Comparison of ENCODE assay signal across 31 cellular contexts in genomic region chr2:83522891-83523493, GRCh38.
"Had no signal": no experiment of that assay in that cellular context is flagged by ENCODE, and none has a peak within 500 bp of the region (broad histone marks: within the 10 kb centered on the region; RNA-seq: fewer than 3 reads in every experiment).

No MANE protein-coding gene starts in this region.

- H3K36me3 ChIP-seq: neural progenitor cell, ovary, spleen, suprapubic skin, tibial artery, transverse colon, upper lobe of right lung, uterus had no signal

- H3K4me3 Mint-ChIP-seq: natural killer cell; nephron; neural progenitor cell; stimulated activated memory B cell treated with anti-CD40 and anti-IgM and Interleukin-4, amounts not matched to agents 10 μg/mL and 1 μg/mL and 100 μg/mL, for 72 hours; stimulated activated naive CD8-positive, alpha-beta T cell treated with anti-CD3 and anti-CD28 coated beads, Interleukin-15, amount 100 ng/mL, for 72 hours; type B pancreatic cell had no signal

- ATAC-seq: natural killer cell; psoas muscle; right cardiac atrium; sciatic nerve; stimulated activated memory B cell treated with anti-CD40 and anti-IgM and Interleukin-4, amounts not matched to agents 10 μg/mL and 1 μg/mL and 100 μg/mL, for 72 hours; stimulated activated naive CD8-positive, alpha-beta T cell treated with anti-CD3 and anti-CD28 coated beads, Interleukin-15, amount 100 ng/mL, for 72 hours; stimulated activated naive CD8-positive, alpha-beta T cell treated with anti-CD3 and anti-CD28 coated beads, Interleukin-15, Interleukin-2, amounts not matched to agents 100 U/mL and 50 U/mL, for 24 hours; upper lobe of right lung had no signal

- H3K4me3 ChIP-seq: neural progenitor cell, ovary, psoas muscle, skin epidermis, smooth muscle cell, spleen, suprapubic skin, tibial artery, transverse colon, upper lobe of right lung, uterus had no signal

- H2AFZ ChIP-seq: neural progenitor cell, parathyroid adenoma had no signal

- H3K27ac Mint-ChIP-seq: natural killer cell; nephron; neural progenitor cell; progenitor cell of endocrine pancreas; stimulated activated memory B cell treated with anti-CD40 and anti-IgM and Interleukin-4, amounts not matched to agents 10 μg/mL and 1 μg/mL and 100 μg/mL, for 72 hours; stimulated activated naive CD8-positive, alpha-beta T cell treated with anti-CD3 and anti-CD28 coated beads, Interleukin-15, amount 100 ng/mL, for 72 hours; type B pancreatic cell had no signal

- H3K4me1 Mint-ChIP-seq: natural killer cell; nephron; neural progenitor cell; stimulated activated memory B cell treated with anti-CD40 and anti-IgM and Interleukin-4, amounts not matched to agents 10 μg/mL and 1 μg/mL and 100 μg/mL, for 72 hours; stimulated activated naive CD8-positive, alpha-beta T cell treated with anti-CD3 and anti-CD28 coated beads, Interleukin-15, amount 100 ng/mL, for 72 hours had no signal

- H3K27me3 Mint-ChIP-seq: progenitor cell of endocrine pancreas; stimulated activated memory B cell treated with anti-CD40 and anti-IgM and Interleukin-4, amounts not matched to agents 10 μg/mL and 1 μg/mL and 100 μg/mL, for 72 hours; stimulated activated naive CD8-positive, alpha-beta T cell treated with anti-CD3 and anti-CD28 coated beads, Interleukin-15, amount 100 ng/mL, for 72 hours; type B pancreatic cell had no signal

- H3K27ac ChIP-seq: neural progenitor cell, ovary, parathyroid adenoma, psoas muscle, skin epidermis, spleen, suprapubic skin, testis, tibial artery, transverse colon, upper lobe of right lung, uterus had no signal

- H3K4me2 ChIP-seq: neural progenitor cell, smooth muscle cell had no signal

- H3K27me3 ChIP-seq: neural progenitor cell, ovary, spleen, suprapubic skin, testis, tibial artery, transverse colon, upper lobe of right lung, uterus had no signal

- DNase-seq: natural killer cell; occipital lobe; ovary; posterior cingulate gyrus; spleen; stimulated activated CD4-positive, alpha-beta T cell treated with anti-CD3 and anti-CD28 coated beads, Interleukin-12 subunit alpha, Interleukin-12 subunit beta, amount 100 ng/mL, for 4 hours; stimulated activated CD4-positive, alpha-beta T cell treated with anti-CD3 and anti-CD28 coated beads, Interleukin-1b, Interleukin-23, amount 100 ng/mL, for 48 hours; stimulated activated CD4-positive, alpha-beta T cell treated with anti-CD3 and anti-CD28 coated beads, Interleukin-4, amount 100 ng/mL, for 1 hour; stimulated activated CD4-positive, alpha-beta T cell treated with anti-CD3 and anti-CD28 coated beads, Interleukin-4, amount 100 ng/mL, for 4 hours; stimulated activated CD8-positive, alpha-beta memory T cell treated with anti-CD3 and anti-CD28 coated beads, Interleukin-4, amount 100 ng/mL, for 48 hours; stimulated activated naive CD4-positive, alpha-beta T cell; stimulated activated naive CD8-positive, alpha-beta T cell treated with anti-CD3 and anti-CD28 coated beads, Interleukin-15, amount 100 ng/mL, for 72 hours; stimulated activated naive CD8-positive, alpha-beta T cell treated with anti-CD3 and anti-CD28 coated beads, Interleukin-15, Interleukin-2, amounts not matched to agents 100 U/mL and 50 U/mL, for 24 hours; substantia nigra; testis; tibial artery; transverse colon; upper lobe of right lung; uterus had no signal

- H3K36me3 Mint-ChIP-seq: natural killer cell; stimulated activated memory B cell treated with anti-CD40 and anti-IgM and Interleukin-4, amounts not matched to agents 10 μg/mL and 1 μg/mL and 100 μg/mL, for 72 hours; type B pancreatic cell had no signal

- H3K79me2 ChIP-seq: parathyroid adenoma had no signal

- H3K9me3 ChIP-seq: ovary, psoas muscle, suprapubic skin, testis, tibial artery, transverse colon, upper lobe of right lung, uterus had no signal

- H3K9me3 Mint-ChIP-seq: type B pancreatic cell had no signal

- H3K4me1 ChIP-seq: neural progenitor cell, parathyroid adenoma, psoas muscle, spleen, suprapubic skin, testis, tibial artery, transverse colon, upper lobe of right lung, uterus had no signal

- H3K9ac ChIP-seq: neural progenitor cell, parathyroid adenoma had no signal
